Comparison of ENCODE assay signal across 10 cellular contexts in the genomic region with DNA sequence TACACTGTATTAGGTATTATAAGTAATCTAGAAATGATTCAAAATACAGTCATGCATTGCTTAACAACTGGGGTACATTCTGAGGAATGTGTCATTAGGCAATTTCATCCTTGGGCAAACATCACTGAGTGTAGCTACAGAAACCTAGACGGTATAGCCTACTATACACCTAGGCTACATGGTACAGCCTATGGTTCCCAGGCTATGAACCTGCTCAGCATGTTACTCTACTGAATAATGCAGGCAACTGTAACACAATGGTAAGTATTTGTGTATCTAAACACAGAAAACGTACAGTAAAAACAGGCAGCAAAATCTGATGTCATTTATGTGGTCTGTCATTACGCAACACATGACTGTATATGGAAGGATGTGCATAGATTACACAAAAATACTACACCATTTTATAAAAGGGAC.
DNase-seq lines count a peak whose midpoint lies in the region; ATAC-seq, FAIRE-seq and TF ChIP-seq lines count a peak whose summit lies in the region.
"Had no signal": no experiment of that assay in that cellular context is flagged by ENCODE, and none has a peak within 500 bp of the region (broad histone marks: within the 10 kb centered on the region; RNA-seq: fewer than 3 reads in every experiment).

No MANE protein-coding gene starts in this region.

- peaks cover 10% of the 10 kb centered on the region for H3K36me3 Mint-ChIP-seq in T-helper 17 cell (ENCODE audit: low read depth)

- peak overlapping the region; percentile 96 for H3K27ac Mint-ChIP-seq in T-helper 17 cell

- FAIRE-seq in urothelium cell line (lab: Jason Lieb, UNC), result no peak
- FAIRE-seq: pancreas had no signal

- H3K4me1 Mint-ChIP-seq in T-helper 17 cell, result peaks cover 54% of the 10 kb centered on the region

- no peak overlapping the region for H3K27ac ChIP-seq in foreskin keratinocyte
- H3K27ac ChIP-seq: pancreas had no signal

- intact Hi-C loops in left colon (cut with DNase I, micrococcal nuclease), result no loop called here

- H3K4me3 Mint-ChIP-seq in T-helper 17 cell, result no peak overlapping the region

- no peaks in the 10 kb centered on the region for H3K27me3 Mint-ChIP-seq in T-helper 17 cell

- peak; percentile 25 for ATAC-seq in T-helper 17 cell
- peak; percentile 59 for ATAC-seq in foreskin keratinocyte
- no peak for ATAC-seq in HG02981 (IDR thresholded peaks at IDR 0.05; ENCODE audit: unreplicated experiment)
- no peak for ATAC-seq in HG02798 (IDR thresholded peaks at IDR 0.05; ENCODE audit: poor library complexity, unreplicated experiment)
- no peak for ATAC-seq in left colon
- ATAC-seq: pancreas had no signal

- H3K9me3 ChIP-seq in T-helper 17 cell (ENCODE audit: control insufficient read depth, low read length, poor library complexity, severe bottlenecking), result no peaks in the 10 kb centered on the region
- H3K9me3 ChIP-seq: pancreas had no signal

- peaks cover 10% of the 10 kb centered on the region for H3K4me1 ChIP-seq in foreskin keratinocyte
- H3K4me1 ChIP-seq: pancreas had no signal

- no peaks in the 10 kb centered on the region for H3K27me3 ChIP-seq in foreskin keratinocyte
- H3K27me3 ChIP-seq: pancreas had no signal

- DNase-seq in AG08396 (ENCODE audit: low spot score) (peak; percentile 6), HCEC 1CT (peak; percentile 89), T-helper 17 cell (no peak), foreskin keratinocyte (peak; percentile 74 to 81), urothelium cell line (ENCODE audit: low spot score) (no peak), left colon (no peak)
- DNase-seq: activated CD8-positive, alpha-beta memory T cell treated with anti-CD3 and anti-CD28 coated beads, Interleukin-2, amount 50 U/mL, for 48 hours; pancreas had no signal

- no peak for TF ChIP-seq CTCF in foreskin keratinocyte (conservative IDR thresholded peaks at IDR 0.05)

Comparison
In these comparisons a context has a peak if more than half of its experiments do, and no peak if none do; other contexts are left out.
1. DNase-seq: peak in AG08396 (single experiment), HCEC 1CT (single experiment) and foreskin keratinocyte (2 of 2); none in T-helper 17 cell (0 of 3), urothelium cell line (single experiment) and left colon (0 of 2).
2. ATAC-seq: peak in T-helper 17 cell (single experiment) and foreskin keratinocyte (single experiment); none in HG02981 (single experiment), HG02798 (single experiment) and left colon (single experiment).